2 cellular contexts compared by ENCODE assay signal in the genomic region with DNA sequence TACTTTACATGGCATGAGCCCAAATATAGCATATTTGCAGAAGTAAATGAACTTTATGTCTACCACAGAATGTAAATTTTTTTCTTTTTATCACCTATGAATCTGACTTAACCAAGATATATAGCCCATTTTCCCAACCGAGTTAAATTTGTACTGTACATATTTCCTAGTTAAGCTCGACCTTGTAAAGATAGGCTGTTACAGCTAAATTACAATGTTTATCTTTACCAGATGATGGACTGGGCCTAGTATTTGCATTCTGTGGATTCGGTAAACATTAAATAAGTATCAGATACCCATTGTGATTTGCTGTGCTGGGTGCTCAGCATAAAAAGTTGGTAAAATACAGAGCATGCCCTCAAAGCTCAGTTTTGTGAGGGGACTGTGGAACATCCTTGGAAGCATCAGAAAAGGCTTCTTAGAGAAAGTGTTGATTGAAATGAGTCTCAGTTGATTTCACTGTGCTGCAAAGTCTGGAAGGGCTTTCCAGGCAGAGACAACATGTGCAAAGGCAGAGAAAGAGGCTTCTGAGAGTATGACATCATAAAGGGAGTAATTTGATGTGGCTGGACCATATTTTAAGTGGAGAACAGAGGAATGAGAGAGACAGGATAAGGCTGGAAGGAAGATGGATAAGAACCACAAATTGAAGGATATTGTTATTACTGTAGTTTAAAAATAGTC.
TF ChIP-seq lines count a peak whose summit lies in the region.

No MANE protein-coding gene starts in this region.

TF ChIP-seq in HepG2, 621 proteins besides CTCF, POLR2A, EP300 and RAD21:
- TF ChIP-seq ZNF570 (CRISPR knock-in tag; IDR thresholded peaks at IDR 0.05; ENCODE audit: borderline replicate concordance) = no peak
- TF ChIP-seq ATF7 (IDR thresholded peaks at IDR 0.05) = peak; percentile 56; the same call in 1 of the 2 replicates
- TF ChIP-seq ATF7 (CRISPR knock-in tag; IDR thresholded peaks at IDR 0.05) = no peak
- no peak for TF ChIP-seq KLF16 (CRISPR knock-in tag; IDR thresholded peaks at IDR 0.05)
- no peak for TF ChIP-seq ASH2L (IDR thresholded peaks at IDR 0.05; ENCODE audit: insufficient read length, low read depth, low read length)
- TF ChIP-seq NFYB (CRISPR knock-in tag; IDR thresholded peaks at IDR 0.05) = no peak
- no peak for TF ChIP-seq AHR (CRISPR knock-in tag; IDR thresholded peaks at IDR 0.05)
- TF ChIP-seq PRDM15 (CRISPR knock-in tag; IDR thresholded peaks at IDR 0.05) = no peak
- no peak for TF ChIP-seq ZSCAN9 (CRISPR knock-in tag; IDR thresholded peaks at IDR 0.05; ENCODE audit: borderline replicate concordance)

TF ChIP-seq in endothelial cell of umbilical vein, 7 proteins besides CTCF, POLR2A, EP300 and RAD21:
- TF ChIP-seq FOS (IDR thresholded peaks at IDR 0.05; ENCODE audit: borderline replicate concordance, insufficient read depth, low read length) (no peak), JUN (IDR thresholded peaks at IDR 0.05; ENCODE audit: borderline replicate concordance, insufficient read depth, insufficient read length, low read depth) (no peak), POLR2AphosphoS5 (IDR thresholded peaks at IDR 0.05; ENCODE audit: insufficient read depth, low read depth, low read length) (no peak), EZH2 (IDR thresholded peaks at IDR 0.05; ENCODE audit: borderline replicate concordance, low read depth, low read length, severe bottlenecking) (no peak), GATA2 (IDR thresholded peaks at IDR 0.05; ENCODE audit: insufficient read depth, insufficient read length, low read depth, low read length) (no peak), MYC (IDR thresholded peaks at IDR 0.05; ENCODE audit: low read depth, low read length) (no peak), MAX (IDR thresholded peaks at IDR 0.05; ENCODE audit: insufficient read depth, insufficient read length) (no peak)
TF ChIP-seq in endothelial cell of umbilical vein: peak in this region for 0.
